29 cellular contexts compared by ENCODE assay signal in genomic region chr13:110841406-110841805, GRCh38.
"Had no signal": no experiment of that assay in that cellular context is flagged by ENCODE, and none has a peak within 500 bp of the region (broad histone marks: within the 10 kb centered on the region; RNA-seq: fewer than 3 reads in every experiment).

No MANE protein-coding gene starts in this region.

- ATAC-seq: naive thymus-derived CD8-positive, alpha-beta T cell; natural killer cell treated with Interleukin-12 subunit alpha and Interleukin-12 subunit beta and Interleukin-15 and Interleukin-18, amount 100 ng/mL, for 72 hours; pancreas; right cardiac atrium; right lobe of liver; stimulated activated memory B cell treated with anti-CD40 and anti-IgM and Interleukin-4, amounts not matched to agents 10 μg/mL and 1 μg/mL and 100 μg/mL, for 72 hours; stimulated activated naive CD8-positive, alpha-beta T cell treated with anti-CD3 and anti-CD28 coated beads, Interleukin-15, amount 100 ng/mL, for 72 hours; stimulated activated naive CD8-positive, alpha-beta T cell treated with anti-CD3 and anti-CD28 coated beads, Interleukin-15, Interleukin-2, amounts not matched to agents 100 U/mL and 50 U/mL, for 24 hours had no signal

- H3K27ac ChIP-seq: neutrophil, pancreas, prostate gland, right lobe of liver, sigmoid colon, spleen, suprapubic skin, testis, tibial artery, transverse colon, upper lobe of left lung, vagina had no signal

- H3K4me3 ChIP-seq: pancreas, prostate gland, right lobe of liver, sigmoid colon, spleen, suprapubic skin, testis, tibial artery, transverse colon, upper lobe of left lung, vagina had no signal

- H3K9me3 ChIP-seq: neutrophil, pancreas, prostate gland, right lobe of liver, sigmoid colon, suprapubic skin, testis, tibial artery, transverse colon, upper lobe of left lung, vagina had no signal

- H3K4me3 Mint-ChIP-seq: naive thymus-derived CD8-positive, alpha-beta T cell; natural killer cell treated with Interleukin-12 subunit alpha and Interleukin-12 subunit beta and Interleukin-15 and Interleukin-18, amount 100 ng/mL, for 72 hours; nephron progenitor cell; neural crest cell; stimulated activated memory B cell treated with anti-CD40 and anti-IgM and Interleukin-4, amounts not matched to agents 10 μg/mL and 1 μg/mL and 100 μg/mL, for 72 hours; stimulated activated naive CD8-positive, alpha-beta T cell treated with anti-CD3 and anti-CD28 coated beads, Interleukin-15, amount 100 ng/mL, for 72 hours had no signal

- H3K4me1 ChIP-seq: pancreas, sigmoid colon, spleen, suprapubic skin, tibial artery, transverse colon, upper lobe of left lung, vagina had no signal

- H3K27ac Mint-ChIP-seq: natural killer cell treated with Interleukin-12 subunit alpha and Interleukin-12 subunit beta and Interleukin-15 and Interleukin-18, amount 100 ng/mL, for 72 hours; nephron progenitor cell; stimulated activated memory B cell treated with anti-CD40 and anti-IgM and Interleukin-4, amounts not matched to agents 10 μg/mL and 1 μg/mL and 100 μg/mL, for 72 hours; stimulated activated naive CD8-positive, alpha-beta T cell treated with anti-CD3 and anti-CD28 coated beads, Interleukin-15, amount 100 ng/mL, for 72 hours had no signal

- H3K36me3 ChIP-seq: neutrophil, pancreas, prostate gland, right lobe of liver, sigmoid colon, spleen, suprapubic skin, tibial artery, transverse colon, upper lobe of left lung, vagina had no signal

- H3K27me3 ChIP-seq: pancreas, right lobe of liver, sigmoid colon, testis, upper lobe of left lung, vagina had no signal

- H3K4me1 Mint-ChIP-seq: naive thymus-derived CD8-positive, alpha-beta T cell; neural crest cell; stimulated activated memory B cell treated with anti-CD40 and anti-IgM and Interleukin-4, amounts not matched to agents 10 μg/mL and 1 μg/mL and 100 μg/mL, for 72 hours; stimulated activated naive CD8-positive, alpha-beta T cell treated with anti-CD3 and anti-CD28 coated beads, Interleukin-15, amount 100 ng/mL, for 72 hours had no signal

- DNase-seq: naive thymus-derived CD8-positive, alpha-beta T cell; nephron progenitor cell; nucleus accumbens; pancreas; right cardiac atrium; right lobe of liver; sigmoid colon; small intestine; spleen; stimulated activated CD4-positive, alpha-beta T cell treated with anti-CD3 and anti-CD28 coated beads, Interleukin-12 subunit alpha, Interleukin-12 subunit beta, amount 100 ng/mL, for 4 hours; stimulated activated CD4-positive, alpha-beta T cell treated with anti-CD3 and anti-CD28 coated beads, Interleukin-1b, Interleukin-23, amount 100 ng/mL, for 48 hours; stimulated activated CD4-positive, alpha-beta T cell treated with anti-CD3 and anti-CD28 coated beads, Interleukin-4, amount 100 ng/mL, for 1 hour; stimulated activated CD4-positive, alpha-beta T cell treated with anti-CD3 and anti-CD28 coated beads, Interleukin-4, amount 100 ng/mL, for 4 hours; stimulated activated CD8-positive, alpha-beta memory T cell treated with anti-CD3 and anti-CD28 coated beads, Interleukin-4, amount 100 ng/mL, for 48 hours; stimulated activated naive CD4-positive, alpha-beta T cell; stimulated activated naive CD8-positive, alpha-beta T cell treated with anti-CD3 and anti-CD28 coated beads, Interleukin-15, amount 100 ng/mL, for 72 hours; stimulated activated naive CD8-positive, alpha-beta T cell treated with anti-CD3 and anti-CD28 coated beads, Interleukin-15, Interleukin-2, amounts not matched to agents 100 U/mL and 50 U/mL, for 24 hours; substantia nigra; testis; tibial artery; transverse colon; upper lobe of left lung had no signal

- H3K9me3 Mint-ChIP-seq: natural killer cell treated with Interleukin-12 subunit alpha and Interleukin-12 subunit beta and Interleukin-15 and Interleukin-18, amount 100 ng/mL, for 72 hours had no signal
